In genomic region chr4:74311696-74312313, GRCh38 we compare ENCODE assay signal across 9 cellular contexts. TPM values are rescaled to one million over a fixed set of nuclear protein-coding genes. Genes with fewer than 3 reads are reported as not detected.
DNase-seq lines count a peak whose midpoint lies in the region; ATAC-seq and TF ChIP-seq lines count a peak whose summit lies in the region.
"Had no signal": no experiment of that assay in that cellular context is flagged by ENCODE, and none has a peak within 500 bp of the region (broad histone marks: within the 10 kb centered on the region; RNA-seq: fewer than 3 reads in every experiment).

No MANE protein-coding gene starts in this region.

- H3K36me3 ChIP-seq in body of pancreas (replicated peaks in 1 of 2; ENCODE audit: insufficient read depth in 1 of 2, low read depth in 2 of 2) = no peaks in the 10 kb centered on the region

- intact Hi-C loops in body of pancreas (cut with DNase I) = loop anchor here (5.0 kb wide), 1 partner anchor 125 kb away; no protein-coding TSS in a partner anchor

- peak; percentile 56 for TF ChIP-seq CTCF in AG04449 (IDR thresholded peaks at IDR 0.05; ENCODE audit: insufficient read depth, low read length, missing control alignments)
- peak; percentile 86 for TF ChIP-seq CTCF in HFFc6 (IDR thresholded peaks at IDR 0.05)
- peak; percentile 32 to 71 (median 63) for TF ChIP-seq CTCF in body of pancreas (IDR thresholded peaks at IDR 0.05)

- DNase-seq in AG04449 (ENCODE audit: low read depth, low spot score) = no peak
- peak; percentile 77 for DNase-seq in ELR (ENCODE audit: low read depth)
- peak; percentile 62 for DNase-seq in HFFc6
- DNase-seq in NCI-H2196 (lab: John Stamatoyannopoulos, UW; ENCODE audit: unreplicated experiment) = peak; percentile 51
- peak; percentile 24 to 64 (median 32) for DNase-seq in body of pancreas
- DNase-seq in left kidney (ENCODE audit: low read depth, low spot score) = peak; percentile 68
- DNase-seq in HuH-7.5 (ENCODE audit: low spot score) = no peak
- DNase-seq in NCI-H2227 treated with DMSO at 0.1 percent for 48 hours (lab: John Stamatoyannopoulos, UW) = no peak

- H3K4me3 ChIP-seq in AG04449 (ENCODE audit: low read depth, low read length) (no peak overlapping the region), body of pancreas (no peak overlapping the region)

- no peak overlapping the region for H3K4me3 Mint-ChIP-seq in HFFc6
- H3K4me3 Mint-ChIP-seq: IgD-negative memory B cell had no signal

- H3K36me3 Mint-ChIP-seq in HFFc6 (ENCODE audit: low read depth) = no peaks in the 10 kb centered on the region
- H3K36me3 Mint-ChIP-seq: IgD-negative memory B cell had no signal

- no peaks in the 10 kb centered on the region for H3K4me1 ChIP-seq in body of pancreas

- CTCF ChIA-PET in AG04449 (lab: Yijun Ruan, JAX) = interaction anchor here (0.8 to 7.1 kb wide), 13 partner anchors 12 to 369 kb away, joined by 3 to 108 read pairs (median 5); no protein-coding TSS in a partner anchor

- no peak overlapping the region for H3K27ac ChIP-seq in body of pancreas

- H3K9me3 ChIP-seq in body of pancreas = no peaks in the 10 kb centered on the region

- H3K27me3 ChIP-seq in body of pancreas = no peaks in the 10 kb centered on the region

- H3K27me3 Mint-ChIP-seq in HFFc6 (ENCODE audit: insufficient read depth) = no peaks in the 10 kb centered on the region
- H3K27me3 Mint-ChIP-seq: IgD-negative memory B cell had no signal

- no peaks in the 10 kb centered on the region for H3K9me3 Mint-ChIP-seq in HFFc6
- H3K9me3 Mint-ChIP-seq: IgD-negative memory B cell had no signal

- no peak for ATAC-seq in body of pancreas

- peaks cover 23% of the 10 kb centered on the region for H3K4me1 Mint-ChIP-seq in HFFc6 (ENCODE audit: low read depth)

- no peak for TF ChIP-seq POLR2A in body of pancreas (IDR thresholded peaks at IDR 0.05)

- POLR2A ChIA-PET in AG04449 (lab: Yijun Ruan, JAX) = no interaction called here

- H3K27ac Mint-ChIP-seq in HFFc6 = no peak overlapping the region
- H3K27ac Mint-ChIP-seq: IgD-negative memory B cell had no signal

- 17 to 19% methylated on average over 4 of the region's 4 CpGs for WGBS in body of pancreas, 2 donors

RNA-seq across cellular contexts. Expression of gene EPGN, which starts 3.5 kb away (rescaled TPM):
- 1 to 10 TPM in 2 of 6 experiments, under 1 TPM in 3, not detected in 1; 0.33 to 3.3 (median 0.71) TPM for total RNA-seq in HFFc6 (2021; fragmentation: NEBNext Ultra II Directional; extraction: Animal tissue kit (Norgen Biotek cat#: 25700))
- not detected for total RNA-seq in body of pancreas

RNA-seq across cellular contexts. Expression of gene EREG, which starts 53.1 kb away (rescaled TPM):
- total RNA-seq in HFFc6 (2021; fragmentation: NEBNext Ultra II Directional; extraction: Animal tissue kit (Norgen Biotek cat#: 25700)) = 10 to 100 TPM; 28.8 to 38.0 (median 32.7) TPM
- total RNA-seq in body of pancreas = not detected

Comparison
In these comparisons a context has a peak if more than half of its experiments do, and no peak if none do; other contexts are left out.
1. DNase-seq: peak in ELR (single experiment), HFFc6 (single experiment), NCI-H2196 (single experiment), body of pancreas (4 of 4) and left kidney (single experiment); none in AG04449 (single experiment), HuH-7.5 (single experiment) and NCI-H2227 treated with DMSO at 0.1 percent for 48 hours (single experiment).
2. RNA of gene EREG, which starts 53.1 kb away (total RNA-seq): 28.8 to 38.0 TPM in HFFc6; not detected in body of pancreas; every median in the first group is over 10 times any median in the second.
3. Peak in every context shown above with its lines, with median percentiles within 50 percentile points of each other: CTCF ChIP-seq.